1 cellular context compared by ENCODE assay signal in genomic region chr5:61303348-61303747, GRCh38.
TF ChIP-seq lines count a peak whose summit lies in the region.

No MANE protein-coding gene starts in this region.

TF ChIP-seq in IMR-90, 13 proteins besides CTCF, POLR2A, EP300 and RAD21 (continued from another document):
- TF ChIP-seq MAZ (IDR thresholded peaks at IDR 0.05; ENCODE audit: borderline replicate concordance, low read depth, low read length) (no peak), CEBPB (IDR thresholded peaks at IDR 0.05; ENCODE audit: low read depth, low read length) (no peak), SMC3 (IDR thresholded peaks at IDR 0.05; ENCODE audit: low read depth, low read length) (no peak), BHLHE40 (IDR thresholded peaks at IDR 0.05; ENCODE audit: low read depth, low read length) (no peak), USF2 (IDR thresholded peaks at IDR 0.05; ENCODE audit: low read depth, low read length) (no peak), RCOR1 (IDR thresholded peaks at IDR 0.05; ENCODE audit: insufficient replicate concordance, low read length) (no peak), MXI1 (IDR thresholded peaks at IDR 0.05; ENCODE audit: borderline replicate concordance, low read depth, low read length) (no peak), FOS (IDR thresholded peaks at IDR 0.05; ENCODE audit: low read depth, low read length) (no peak)
